In genomic region chr5:157455057-157455456, GRCh38 we compare ENCODE assay signal across 1 cellular context.
TF ChIP-seq lines count a peak whose summit lies in the region.

No MANE protein-coding gene starts in this region.

TF ChIP-seq in K562, 482 proteins besides CTCF, POLR2A, EP300 and RAD21:
- TF ChIP-seq, protein P1, sequence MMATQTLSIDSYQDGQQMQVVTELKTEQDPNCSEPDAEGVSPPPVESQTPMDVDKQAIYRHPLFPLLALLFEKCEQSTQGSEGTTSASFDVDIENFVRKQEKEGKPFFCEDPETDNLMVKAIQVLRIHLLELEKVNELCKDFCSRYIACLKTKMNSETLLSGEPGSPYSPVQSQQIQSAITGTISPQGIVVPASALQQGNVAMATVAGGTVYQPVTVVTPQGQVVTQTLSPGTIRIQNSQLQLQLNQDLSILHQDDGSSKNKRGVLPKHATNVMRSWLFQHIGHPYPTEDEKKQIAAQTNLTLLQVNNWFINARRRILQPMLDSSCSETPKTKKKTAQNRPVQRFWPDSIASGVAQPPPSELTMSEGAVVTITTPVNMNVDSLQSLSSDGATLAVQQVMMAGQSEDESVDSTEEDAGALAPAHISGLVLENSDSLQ (IDR thresholded peaks at IDR 0.05): 0 out of 2 replicates have a peak, but pooled peaks have one; percentile 22
- no peak for TF ChIP-seq CTBP1 (IDR thresholded peaks at IDR 0.05; ENCODE audit: borderline replicate concordance)
